ENCODE assay signal across 13 cellular contexts in genomic region chr22:44671742-44672141, GRCh38. TPM values are rescaled to one million over a fixed set of nuclear protein-coding genes. Genes with fewer than 3 reads are reported as not detected.
DNase-seq lines count a peak whose midpoint lies in the region; ATAC-seq, FAIRE-seq and TF ChIP-seq lines count a peak whose summit lies in the region.
"Had no signal": no experiment of that assay in that cellular context is flagged by ENCODE, and none has a peak within 500 bp of the region (broad histone marks: within the 10 kb centered on the region; RNA-seq: fewer than 3 reads in every experiment).

No MANE protein-coding gene starts in this region.

- ATAC-seq in SK-N-SH treated with all-trans-retinoic acid at 6 μM for 48 hours (peak; percentile 36), RWPE2 (ENCODE audit: low read depth) (peak; percentile 56)

- DNase-seq in SK-N-SH = no peak
- DNase-seq in RWPE2 (ENCODE audit: low spot score) = no peak
- peak; percentile 29 for DNase-seq in epithelial cell of prostate (ENCODE audit: low read depth, low spot score)
- DNase-seq in small intestine = peak; percentile 46
- no peak for DNase-seq in NCI-H1092 treated with DMSO at 0.1 percent for 48 hours (lab: John Stamatoyannopoulos, UW)
- DNase-seq in stomach = no peak
- no peak for DNase-seq in ecto neural progenitor cell (ENCODE audit: low spot score)
- DNase-seq: activated gamma-delta T cell; kidney glomerular epithelial cell; stimulated activated CD4-positive, alpha-beta T cell treated with anti-CD3 and anti-CD28 coated beads, Interleukin-2, amount 100 ng/mL, for 48 hours; T-helper 9 cell had no signal

- H3K9me3 ChIP-seq in SK-N-SH (no peaks in the 10 kb centered on the region), RWPE2 (ENCODE audit: severe bottlenecking) (no peaks in the 10 kb centered on the region), small intestine (ENCODE audit: control insufficient read depth, low read depth) (no peaks in the 10 kb centered on the region), stomach (no peaks in the 10 kb centered on the region)
- H3K9me3 ChIP-seq: thoracic aorta had no signal

- TF ChIP-seq POLR2A in stomach (IDR thresholded peaks at IDR 0.05) = no peak

- no peaks in the 10 kb centered on the region for H3F3A ChIP-seq in SK-N-SH (replicated peaks; ENCODE audit: insufficient read depth)

- H3K4me1 ChIP-seq in SK-N-SH (ENCODE audit: control insufficient read depth in 1 of 2, insufficient read depth in 2 of 2, low read depth in 1 of 2, low read length in 1 of 2) (peaks cover 0 to 19% of the 10 kb centered on the region in 2 experiments; a peak in 1 of 4 replicates), RWPE2 (ENCODE audit: insufficient read depth, poor library complexity, severe bottlenecking) (no peaks in the 10 kb centered on the region), small intestine (ENCODE audit: control insufficient read depth in 2 of 2, insufficient read depth in 1 of 2, low read depth in 1 of 2, low read length in 1 of 2) (no peaks in the 10 kb centered on the region), stomach (peaks cover 12 to 45% (median 26%) of the 10 kb centered on the region in 4 donors)

- no peaks in the 10 kb centered on the region for H3K79me2 ChIP-seq in SK-N-SH (ENCODE audit: insufficient read depth)

- H3K4me2 ChIP-seq in SK-N-SH = no peak overlapping the region

- FAIRE-seq in small intestine (lab: Jason Lieb, UNC) = no peak

- H3K27me3 ChIP-seq in SK-N-SH (ENCODE audit: insufficient read depth) (no peaks in the 10 kb centered on the region; the same call in 1 of the 2 replicates), RWPE2 (ENCODE audit: insufficient read depth, poor library complexity, severe bottlenecking) (peaks cover 17% of the 10 kb centered on the region), small intestine (ENCODE audit: control insufficient read depth in 2 of 2, insufficient read depth in 2 of 2, low read length in 2 of 2) (no peaks in the 10 kb centered on the region), stomach (peaks cover 0 to 40% (median 15%) of the 10 kb centered on the region in 3 donors)

- H3K9me2 ChIP-seq in SK-N-SH = no peaks in the 10 kb centered on the region

- no peaks in the 10 kb centered on the region for H4K20me1 ChIP-seq in SK-N-SH (ENCODE audit: insufficient read depth)

- 56% methylated on average over 4 of the region's 5 CpGs for WGBS in SK-N-SH (ENCODE audit: low lambda C conversion rate)
- 27 to 55% (median 39%) methylated on average over 5 of the region's 5 CpGs for WGBS in small intestine, 3 donors
- 46 to 60% (median 52%) methylated on average over 5 of the region's 5 CpGs for WGBS in stomach, 5 donors

- intact Hi-C loops in stomach (cut with DNase I; ENCODE audit: low total_unique reads) = no loop called here

- H3K27ac ChIP-seq in SK-N-SH (ENCODE audit: low read depth in 2 of 2, low read length in 1 of 2) = no peak overlapping the region
- no peak overlapping the region for H3K27ac ChIP-seq in RWPE2 (ENCODE audit: poor library complexity, severe bottlenecking)
- no peak overlapping the region for H3K27ac ChIP-seq in epithelial cell of prostate
- no peak overlapping the region for H3K27ac ChIP-seq in small intestine (ENCODE audit: low read depth in 1 of 2, low read length in 1 of 2)
- no peak overlapping the region for H3K27ac ChIP-seq in stomach
- H3K27ac ChIP-seq: thoracic aorta had no signal

- no peak overlapping the region for H2AFZ ChIP-seq in SK-N-SH (ENCODE audit: low read depth)

- TF ChIP-seq RAD21 in SK-N-SH (IDR thresholded peaks at IDR 0.05; ENCODE audit: low read length) = no peak

- no peak overlapping the region for H3K9ac ChIP-seq in SK-N-SH

- no peaks in the 10 kb centered on the region for H3K36me3 ChIP-seq in SK-N-SH (replicated peaks in 1 of 2; ENCODE audit: control insufficient read depth in 1 of 2, insufficient read depth in 2 of 2, low read length in 1 of 2)
- no peaks in the 10 kb centered on the region for H3K36me3 ChIP-seq in RWPE2 (ENCODE audit: low read depth)
- no peaks in the 10 kb centered on the region for H3K36me3 ChIP-seq in small intestine (ENCODE audit: control insufficient read depth in 2 of 2, insufficient read depth in 2 of 2, low read length in 2 of 2)
- no peaks in the 10 kb centered on the region for H3K36me3 ChIP-seq in stomach
- H3K36me3 ChIP-seq: thoracic aorta had no signal

- POLR2A ChIA-PET in SK-N-SH (lab: Yijun Ruan, JAX) = no interaction called here

- CTCF ChIA-PET in SK-N-SH (lab: Yijun Ruan, JAX) = interaction anchor here (1.9 to 3.9 kb wide), 2 partner anchors 12 to 679 kb away, joined by 4 to 30 read pairs; no protein-coding TSS in a partner anchor

- TF ChIP-seq CTCF in SK-N-SH (IDR thresholded peaks at IDR 0.05) (no peak), RWPE2 (IDR thresholded peaks at IDR 0.05; ENCODE audit: poor library complexity, severe bottlenecking) (no peak), stomach (IDR thresholded peaks at IDR 0.05) (no peak)

- TF ChIP-seq EP300 in SK-N-SH (IDR thresholded peaks at IDR 0.05; ENCODE audit: borderline replicate concordance in 1 of 2, low read depth in 1 of 2, low read length in 1 of 2) (no peak), stomach (IDR thresholded peaks at IDR 0.05) (no peak)

- H3K4me3 ChIP-seq in SK-N-SH (ENCODE audit: low read depth in 2 of 2, low read length in 1 of 2) = no peak overlapping the region
- H3K4me3 ChIP-seq in RWPE2 (ENCODE audit: severe bottlenecking) = no peak overlapping the region
- H3K4me3 ChIP-seq in small intestine (ENCODE audit: low read depth in 1 of 2, low read length in 2 of 2) = no peak overlapping the region
- H3K4me3 ChIP-seq in stomach = no peak overlapping the region
- H3K4me3 ChIP-seq: thoracic aorta had no signal

TF ChIP-seq in SK-N-SH treated with all-trans-retinoic acid at 6 μM for 48 hours, 23 proteins besides CTCF, POLR2A, EP300 and RAD21 (continues in another document):
- no peak for TF ChIP-seq ZFP3 (CRISPR knock-in tag; IDR thresholded peaks at IDR 0.05)
- no peak for TF ChIP-seq ZNF8 (CRISPR knock-in tag; IDR thresholded peaks at IDR 0.05)
- no peak for TF ChIP-seq ISL1 (CRISPR knock-in tag; IDR thresholded peaks at IDR 0.05)
- no peak for TF ChIP-seq SNAI2 (CRISPR knock-in tag; IDR thresholded peaks at IDR 0.05)
- no peak for TF ChIP-seq ZNF70 (CRISPR knock-in tag; IDR thresholded peaks at IDR 0.05)
- no peak for TF ChIP-seq CREB5 (CRISPR knock-in tag; IDR thresholded peaks at IDR 0.05; ENCODE audit: low read depth)
- TF ChIP-seq ARNTL (CRISPR knock-in tag; IDR thresholded peaks at IDR 0.05; ENCODE audit: borderline replicate concordance, low read depth) = no peak

TF ChIP-seq in SK-N-SH, 30 proteins besides CTCF, POLR2A, EP300 and RAD21:
- TF ChIP-seq FOXJ3 (CRISPR knock-in tag; IDR thresholded peaks at IDR 0.05) (no peak), RCOR1 (IDR thresholded peaks at IDR 0.05; ENCODE audit: low read length) (no peak), YY1 (IDR thresholded peaks at IDR 0.05; ENCODE audit: low read depth) (no peak), FOSL2 (IDR thresholded peaks at IDR 0.05; ENCODE audit: borderline replicate concordance, low read depth) (no peak), NFIC (IDR thresholded peaks at IDR 0.05; ENCODE audit: borderline replicate concordance) (no peak), RFX5 (IDR thresholded peaks at IDR 0.05; ENCODE audit: low read length) (no peak), IRF3 (IDR thresholded peaks at IDR 0.05; ENCODE audit: low read depth, low read length) (no peak), SIN3A (IDR thresholded peaks at IDR 0.05; ENCODE audit: borderline replicate concordance, low read depth, low read length) (no peak), TCF12 (IDR thresholded peaks at IDR 0.05) (no peak), POLR2AphosphoS5 (IDR thresholded peaks at IDR 0.05; ENCODE audit: low read depth, low read length) (no peak)

RNA-seq across cellular contexts. Expression of gene PRR5, which starts 30.3 kb away (rescaled TPM):
- polyA plus RNA-seq in SK-N-SH (2012; rRNA removed) = 1.3 TPM in 2 replicates
- 0.86 and 1.4 TPM in 2 replicates for polyA plus RNA-seq in SK-N-SH (2012; cell fraction: cytosol; rRNA removed)
- 2.5 and 2.6 TPM in 2 replicates for polyA plus RNA-seq in SK-N-SH (2012; cell fraction: nucleus; rRNA removed)
- polyA plus RNA-seq in small intestine = 10 to 100 TPM; 37.0 to 80.5 (median 73.1) TPM
- total RNA-seq in stomach = 10 to 100 TPM in 3 of 5 donors, 1 to 10 TPM in 1, not detected in 1; 8.3 to 36.5 (median 26.9) TPM
- 10 to 100 TPM; 13.3 to 17.9 (median 16.1) TPM for polyA plus RNA-seq in stomach

Comparison
In these comparisons a context has a peak if more than half of its experiments do, and no peak if none do; other contexts are left out.
1. DNase-seq: peak in epithelial cell of prostate (single experiment) and small intestine (single experiment); none in SK-N-SH (single experiment), RWPE2 (single experiment), NCI-H1092 treated with DMSO at 0.1 percent for 48 hours (single experiment), stomach (single experiment) and ecto neural progenitor cell (single experiment).